Comparison of ENCODE assay signal across 12 cellular contexts in the genomic region with DNA sequence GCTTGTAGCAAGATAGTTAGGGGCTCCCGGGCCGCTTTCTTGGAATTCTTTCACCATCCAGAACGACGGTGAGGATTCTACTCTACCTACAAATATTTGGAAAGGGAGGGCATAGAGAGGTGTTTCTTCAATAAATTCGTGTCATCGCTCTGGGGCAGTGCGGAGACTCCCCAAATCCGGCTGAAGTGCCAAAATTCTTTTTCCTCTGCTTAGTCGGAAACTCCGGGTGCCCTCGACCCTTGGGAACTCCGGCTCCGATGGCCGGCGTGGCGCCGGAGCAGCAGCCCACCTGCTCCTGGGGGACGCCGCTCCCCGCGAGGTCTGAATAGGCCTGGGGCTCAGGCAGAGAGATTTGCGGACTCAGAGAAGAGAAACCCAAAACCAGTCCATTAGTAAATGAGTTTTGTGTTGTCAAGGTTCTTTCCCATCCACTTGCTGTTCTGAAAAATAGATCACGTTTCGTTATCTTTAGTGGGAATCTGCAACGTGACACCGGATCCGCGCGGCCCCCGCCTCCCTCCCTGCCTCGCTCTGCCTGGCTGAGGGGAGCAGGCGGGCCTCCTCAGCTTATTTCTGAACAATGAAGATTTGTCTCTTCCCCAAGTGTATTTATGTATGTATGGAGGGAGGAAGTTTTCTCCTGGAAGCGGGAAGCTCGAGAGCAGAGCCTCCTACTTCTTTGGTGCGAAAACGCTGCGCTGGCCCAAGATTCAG. TPM values are rescaled to one million over a fixed set of nuclear protein-coding genes. Genes with fewer than 3 reads are reported as not detected.
DNase-seq lines count a peak whose midpoint lies in the region; ATAC-seq and TF ChIP-seq lines count a peak whose summit lies in the region.
"Had no signal": no experiment of that assay in that cellular context is flagged by ENCODE, and none has a peak within 500 bp of the region (broad histone marks: within the 10 kb centered on the region; RNA-seq: fewer than 3 reads in every experiment).

No MANE protein-coding gene starts in this region.

- no peak overlapping the region for H3K27ac Mint-ChIP-seq in activated naive CD8-positive, alpha-beta T cell
- H3K27ac Mint-ChIP-seq in activated naive CD8-positive, alpha-beta T cell treated with anti-CD3 and anti-CD28 coated beads for 36 hours, result no peak overlapping the region
- H3K27ac Mint-ChIP-seq in stimulated activated naive B cell treated with anti-CD40 and anti-IgM and Interleukin-4, amounts not matched to agents 10 μg/mL and 1 μg/mL and 100 μg/mL, for 72 hours, result peak overlapping the region; percentile 85
- H3K27ac Mint-ChIP-seq: CD14-positive monocyte had no signal

- peak overlapping the region; percentile 5 to 33 for H3K4me3 ChIP-seq in foreskin fibroblast (ENCODE audit: low read depth in 1 of 2, low read length in 2 of 2)
- H3K4me3 ChIP-seq: ovary had no signal

- H3K4me3 Mint-ChIP-seq in activated naive CD8-positive, alpha-beta T cell, result peak overlapping the region; percentile 55
- no peak overlapping the region for H3K4me3 Mint-ChIP-seq in activated naive CD8-positive, alpha-beta T cell treated with anti-CD3 and anti-CD28 coated beads for 36 hours
- H3K4me3 Mint-ChIP-seq in stimulated activated naive B cell treated with anti-CD40 and anti-IgM and Interleukin-4, amounts not matched to agents 10 μg/mL and 1 μg/mL and 100 μg/mL, for 72 hours, result no peak overlapping the region

- H3K9me3 Mint-ChIP-seq in activated naive CD8-positive, alpha-beta T cell (ENCODE audit: low read depth), result no peaks in the 10 kb centered on the region
- no peaks in the 10 kb centered on the region for H3K9me3 Mint-ChIP-seq in activated naive CD8-positive, alpha-beta T cell treated with anti-CD3 and anti-CD28 coated beads for 36 hours
- H3K9me3 Mint-ChIP-seq in stimulated activated naive B cell treated with anti-CD40 and anti-IgM and Interleukin-4, amounts not matched to agents 10 μg/mL and 1 μg/mL and 100 μg/mL, for 72 hours, result peaks cover 14 to 17% of the 10 kb centered on the region in 2 donors

- H3K4me1 Mint-ChIP-seq in activated naive CD8-positive, alpha-beta T cell (ENCODE audit: low read depth), result peaks cover 66% of the 10 kb centered on the region
- H3K4me1 Mint-ChIP-seq in activated naive CD8-positive, alpha-beta T cell treated with anti-CD3 and anti-CD28 coated beads for 36 hours, result peaks cover 57% of the 10 kb centered on the region
- peaks cover 37 to 66% of the 10 kb centered on the region in 2 donors for H3K4me1 Mint-ChIP-seq in stimulated activated naive B cell treated with anti-CD40 and anti-IgM and Interleukin-4, amounts not matched to agents 10 μg/mL and 1 μg/mL and 100 μg/mL, for 72 hours

- no peak for ATAC-seq in stimulated activated naive B cell treated with anti-CD40 and anti-IgM and Interleukin-4, amounts not matched to agents 10 μg/mL and 1 μg/mL and 100 μg/mL, for 72 hours (replicated peaks)
- ATAC-seq in GM21529 (IDR thresholded peaks at IDR 0.05; ENCODE audit: unreplicated experiment) (no peak), HG03460 (IDR thresholded peaks at IDR 0.05; ENCODE audit: unreplicated experiment) (no peak)

- H3K27me3 Mint-ChIP-seq in activated naive CD8-positive, alpha-beta T cell, result peaks cover 67% of the 10 kb centered on the region
- H3K27me3 Mint-ChIP-seq in activated naive CD8-positive, alpha-beta T cell treated with anti-CD3 and anti-CD28 coated beads for 36 hours, result peaks cover 97% of the 10 kb centered on the region
- peaks cover 79 to 93% of the 10 kb centered on the region in 2 donors for H3K27me3 Mint-ChIP-seq in stimulated activated naive B cell treated with anti-CD40 and anti-IgM and Interleukin-4, amounts not matched to agents 10 μg/mL and 1 μg/mL and 100 μg/mL, for 72 hours

- no peak for DNase-seq in activated naive CD8-positive, alpha-beta T cell treated with anti-CD3 and anti-CD28 coated beads for 36 hours
- DNase-seq in NCI-H510A treated with DMSO at 0.1 percent for 48 hours (lab: John Stamatoyannopoulos, UW), result peak; percentile 51
- peak in 1 of 2 donors; percentile 74 for DNase-seq in foreskin fibroblast
- no peak for DNase-seq in stimulated activated naive B cell treated with anti-CD40 and anti-IgM and Interleukin-4, amounts not matched to agents 10 μg/mL and 1 μg/mL and 100 μg/mL, for 72 hours
- no peak for DNase-seq in anterior cingulate cortex (lab: John Stamatoyannopoulos, UW)
- DNase-seq: NCI-H1694 treated with DMSO at 0.1 percent for 48 hours, ovary, SW 1271 had no signal

- TF ChIP-seq CTCF in foreskin fibroblast (IDR thresholded peaks at IDR 0.05; ENCODE audit: low read depth, low read length), result no peak

- no peaks in the 10 kb centered on the region for H3K36me3 Mint-ChIP-seq in activated naive CD8-positive, alpha-beta T cell
- no peaks in the 10 kb centered on the region for H3K36me3 Mint-ChIP-seq in activated naive CD8-positive, alpha-beta T cell treated with anti-CD3 and anti-CD28 coated beads for 36 hours
- H3K36me3 Mint-ChIP-seq in stimulated activated naive B cell treated with anti-CD40 and anti-IgM and Interleukin-4, amounts not matched to agents 10 μg/mL and 1 μg/mL and 100 μg/mL, for 72 hours, result peaks cover 12 to 23% of the 10 kb centered on the region in 2 donors

RNA-seq across cellular contexts. Expression of a gene that starts 3.6 kb away (rescaled TPM):
- total RNA-seq in activated naive CD8-positive, alpha-beta T cell treated with anti-CD3 and anti-CD28 coated beads for 36 hours, result not detected
